21 cellular contexts compared by ENCODE assay signal in genomic region chr1:87408665-87409248, GRCh38.
DNase-seq lines count a peak whose midpoint lies in the region; ATAC-seq, FAIRE-seq and TF ChIP-seq lines count a peak whose summit lies in the region.
"Had no signal": no experiment of that assay in that cellular context is flagged by ENCODE, and none has a peak within 500 bp of the region (broad histone marks: within the 10 kb centered on the region; RNA-seq: fewer than 3 reads in every experiment).

No MANE protein-coding gene starts in this region.

- H2BK15ac ChIP-seq in IMR-90 (ENCODE audit: low read depth, low read length) = no peak overlapping the region

- H3K79me1 ChIP-seq in IMR-90 (ENCODE audit: low read depth in 1 of 2, low read length in 2 of 2) = no peaks in the 10 kb centered on the region

- no peak overlapping the region for H2AK9ac ChIP-seq in IMR-90 (replicated peaks; ENCODE audit: low read depth, low read length, poor library complexity)

- H3K18ac ChIP-seq in IMR-90 (ENCODE audit: low read depth, low read length) = no peak overlapping the region

- H3K4me3 ChIP-seq in IMR-90 (ENCODE audit: insufficient read depth, low read depth, low read length) (no peak overlapping the region), OCI-LY7 (ENCODE audit: low read depth, low read length, poor library complexity, severe bottlenecking) (no peak overlapping the region), K562 (no peak overlapping the region), WERI-Rb-1 (ENCODE audit: low read depth, low read length) (no peak overlapping the region)
- H3K4me3 ChIP-seq: BLaER1, GM12878, GM23338, HAP-1 had no signal

- H3K27ac Mint-ChIP-seq in stimulated activated naive B cell treated with anti-CD40 and anti-IgM and Interleukin-4, amounts not matched to agents 10 μg/mL and 1 μg/mL and 100 μg/mL, for 72 hours = no peak overlapping the region
- H3K27ac Mint-ChIP-seq: B cell; CD4-positive, CD25-positive, alpha-beta regulatory T cell; CD8-positive, alpha-beta T cell; GM23338; HFFc6 had no signal

- no peak for TF ChIP-seq RAD21 in IMR-90 (IDR thresholded peaks at IDR 0.05; ENCODE audit: low read length)
- TF ChIP-seq RAD21 in K562 (CRISPR knock-in tag; conservative IDR thresholded peaks at IDR 0.05 in 1 of 2, IDR thresholded peaks at IDR 0.05 in 1 of 2) = no peak

- no peak overlapping the region for H3K56ac ChIP-seq in IMR-90 (ENCODE audit: extremely low read depth, insufficient read depth, low read length)

- DNase-seq in IMR-90 = no peak
- DNase-seq in OCI-LY7 (ENCODE audit: low spot score) = no peak
- no peak for DNase-seq in K562 (ENCODE audit: extremely low read depth in 1 of 4, low spot score in 3 of 4)
- DNase-seq in WERI-Rb-1 = no peak
- DNase-seq in DMS114 treated with DMSO at 0.1 percent for 48 hours (lab: John Stamatoyannopoulos, UW; ENCODE audit: unreplicated experiment) = no peak
- no peak for DNase-seq in stimulated activated naive B cell treated with anti-CD40 and anti-IgM and Interleukin-4, amounts not matched to agents 10 μg/mL and 1 μg/mL and 100 μg/mL, for 72 hours
- DNase-seq: Caco-2; CD4-positive, CD25-positive, alpha-beta regulatory T cell; CD8-positive, alpha-beta T cell; DMS79; EL; GDM1; HFFc6 had no signal

- H4K91ac ChIP-seq in IMR-90 (ENCODE audit: insufficient read depth, low read depth, low read length) = no peak overlapping the region

- H4K8ac ChIP-seq in IMR-90 (ENCODE audit: low read depth in 2 of 2, low read length in 2 of 2) = no peak overlapping the region

- H3K9me1 ChIP-seq in IMR-90 (ENCODE audit: insufficient read depth, low read length) (0 out of 2 replicates have a peak, but pooled peaks cover 3% of the 10 kb centered on the region), K562 (ENCODE audit: control insufficient read depth, insufficient read depth, low read length) (no peaks in the 10 kb centered on the region)

- H3K9ac ChIP-seq in IMR-90 (ENCODE audit: low read depth, low read length) = no peak overlapping the region
- H3K9ac ChIP-seq in K562 (ENCODE audit: insufficient read depth in 1 of 2, low read depth in 2 of 2, low read length in 2 of 2) = no peak overlapping the region
- H3K9ac ChIP-seq: BLaER1 had no signal

- H3K27me3 ChIP-seq in IMR-90 (ENCODE audit: control insufficient read depth, insufficient read depth, low read length) = no peaks in the 10 kb centered on the region
- H3K27me3 ChIP-seq in K562 (ENCODE audit: control insufficient read depth in 2 of 2, insufficient read depth in 2 of 2, low read length in 2 of 2) = no peaks in the 10 kb centered on the region
- H3K27me3 ChIP-seq in WERI-Rb-1 (ENCODE audit: insufficient read depth, low read depth, severe bottlenecking) = no peaks in the 10 kb centered on the region
- H3K27me3 ChIP-seq: BLaER1 had no signal

- intact Hi-C loops in IMR-90 (cut with micrococcal nuclease) = no loop called here
- intact Hi-C loops in OCI-LY7 (cut with micrococcal nuclease; ENCODE audit: unreplicated experiment) = no loop called here
- intact Hi-C loops in K562 (cut with micrococcal nuclease) = no loop called here

- WGBS in IMR-90 (ENCODE audit: extremely low coverage in 2 of 2, insufficient read length in 1 of 2), 2 experiments = 76% methylated on average over 2 of the region's 2 CpGs; no CpG with 5 or more reads in 1 of the 2 experiments
- 0% methylated on average over 2 of the region's 2 CpGs for WGBS in K562 (ENCODE audit: insufficient coverage, low coverage, missing lambda C conversion rate)

- TF ChIP-seq POLR2A in IMR-90 (IDR thresholded peaks at IDR 0.05; ENCODE audit: low read depth, low read length) (no peak), K562 (conservative IDR thresholded peaks at IDR 0.05) (no peak)

- BruUV-seq in IMR-90 (replicated peaks; lab: Mats Ljungman, UMichigan) (no TSS peak), OCI-LY7 (replicated peaks; lab: Mats Ljungman, UMichigan) (no TSS peak), K562 (replicated peaks; lab: Mats Ljungman, UMichigan) (no TSS peak)

- no peak overlapping the region for H3K14ac ChIP-seq in IMR-90 (replicated peaks; ENCODE audit: low read depth, low read length)

- no peaks in the 10 kb centered on the region for H3K9me2 ChIP-seq in OCI-LY7 (ENCODE audit: insufficient read depth, low read length)

- no peaks in the 10 kb centered on the region for H3K79me2 ChIP-seq in OCI-LY7 (ENCODE audit: insufficient read depth, low read depth, low read length)
- no peaks in the 10 kb centered on the region for H3K79me2 ChIP-seq in K562 (ENCODE audit: control insufficient read depth, insufficient read depth, low read length)

- H2AK5ac ChIP-seq in IMR-90 (ENCODE audit: low read depth, low read length) = no peak overlapping the region

- in situ Hi-C loops in IMR-90 (cut with MboI; ENCODE audit: low sequenced_read_pairs) = no loop called here
- in situ Hi-C loops in K562 (cut with MboI) = no loop called here

- CTCF ChIA-PET in IMR-90 (lab: Yijun Ruan, JAX) (no interaction called here), OCI-LY7 (lab: Charles Lee; ENCODE audit: unreplicated experiment) (no interaction called here), K562 (lab: Yijun Ruan, JAX; ENCODE audit: low intra/inter-chr PET ratio) (no interaction called here)

- H2AFZ ChIP-seq in IMR-90 (replicated peaks; ENCODE audit: low read length, poor library complexity) (no peak overlapping the region), OCI-LY7 (ENCODE audit: low read length) (no peak overlapping the region), K562 (ENCODE audit: low read depth, low read length) (no peak overlapping the region)
- H2AFZ ChIP-seq: GM23338 had no signal

- no peak overlapping the region for H3K4me2 ChIP-seq in IMR-90 (ENCODE audit: low read depth, low read length)
- H3K4me2 ChIP-seq in OCI-LY7 (ENCODE audit: low read length) = peak overlapping the region; percentile 55; the same call in 1 of the 2 replicates
- H3K4me2 ChIP-seq in K562 (ENCODE audit: insufficient read depth, low read length) = no peak overlapping the region
- H3K4me2 ChIP-seq: BLaER1, GM23338 had no signal

- no peak overlapping the region for H3K27ac ChIP-seq in IMR-90 (ENCODE audit: insufficient read depth, low read length)
- no peak overlapping the region for H3K27ac ChIP-seq in OCI-LY7 (ENCODE audit: low read depth, low read length, poor library complexity, severe bottlenecking)
- no peak overlapping the region for H3K27ac ChIP-seq in K562 (ENCODE audit: extremely low read depth, low read depth, low read length)
- no peak overlapping the region for H3K27ac ChIP-seq in WERI-Rb-1
- H3K27ac ChIP-seq: BLaER1, C4-2B had no signal

- no peak overlapping the region for H2BK120ac ChIP-seq in IMR-90 (ENCODE audit: low read depth, low read length)

- no peak for TF ChIP-seq EP300 in K562 (IDR thresholded peaks at IDR 0.05; ENCODE audit: low read length)

- H4K20me1 ChIP-seq in IMR-90 (ENCODE audit: insufficient read depth, low read length) (no peaks in the 10 kb centered on the region), OCI-LY7 (ENCODE audit: insufficient read depth, low read length) (no peaks in the 10 kb centered on the region), K562 (replicated peaks; ENCODE audit: control insufficient read depth, insufficient read depth, low read length) (no peaks in the 10 kb centered on the region)
- H4K20me1 ChIP-seq: BLaER1 had no signal

- no peak overlapping the region for H3K4ac ChIP-seq in IMR-90 (ENCODE audit: low read depth, low read length)

- POLR2A ChIA-PET in IMR-90 (lab: Charles Lee; ENCODE audit: unreplicated experiment) (no interaction called here), OCI-LY7 (lab: Charles Lee) (no interaction called here), K562 (lab: Yijun Ruan, JAX) (no interaction called here)

- H3K4me1 ChIP-seq in IMR-90 (ENCODE audit: control insufficient read depth, insufficient read depth, low read length) (no peaks in the 10 kb centered on the region; the same call in 1 of the 2 replicates), OCI-LY7 (ENCODE audit: insufficient read depth, low read length, poor library complexity, severe bottlenecking) (no peaks in the 10 kb centered on the region), K562 (replicated peaks in 1 of 2; ENCODE audit: control insufficient read depth in 2 of 2, insufficient read depth in 2 of 2, low read length in 2 of 2) (no peaks in the 10 kb centered on the region)
- H3K4me1 ChIP-seq: Caco-2, HAP-1 had no signal

- no peak overlapping the region for H3K23ac ChIP-seq in IMR-90 (ENCODE audit: low read depth, low read length)

- no peaks in the 10 kb centered on the region for H3K4me1 Mint-ChIP-seq in stimulated activated naive B cell treated with anti-CD40 and anti-IgM and Interleukin-4, amounts not matched to agents 10 μg/mL and 1 μg/mL and 100 μg/mL, for 72 hours
- H3K4me1 Mint-ChIP-seq: GM23338 had no signal

- H3K36me3 ChIP-seq in IMR-90 (ENCODE audit: control insufficient read depth, insufficient read depth, low read length) (no peaks in the 10 kb centered on the region), OCI-LY7 (ENCODE audit: insufficient read depth, low read length) (no peaks in the 10 kb centered on the region), K562 (ENCODE audit: control insufficient read depth, insufficient read depth, low read length) (no peaks in the 10 kb centered on the region), WERI-Rb-1 (no peaks in the 10 kb centered on the region)
- H3K36me3 ChIP-seq: BLaER1, HAP-1 had no signal

- no peak overlapping the region for H2BK20ac ChIP-seq in IMR-90 (ENCODE audit: low read depth, low read length)

- H3K9me3 Mint-ChIP-seq in stimulated activated naive B cell treated with anti-CD40 and anti-IgM and Interleukin-4, amounts not matched to agents 10 μg/mL and 1 μg/mL and 100 μg/mL, for 72 hours = peaks cover 4 to 6% of the 10 kb centered on the region in 2 donors
- H3K9me3 Mint-ChIP-seq: CD8-positive, alpha-beta T cell; GM23338; HFFc6 had no signal

- H4K5ac ChIP-seq in IMR-90 (ENCODE audit: low read depth, low read length) = no peak overlapping the region

- FAIRE-seq in K562 (lab: Jason Lieb, UNC) = no peak
- FAIRE-seq: GM12878, GM19239, H54 had no signal

- no peaks in the 10 kb centered on the region for H3K9me3 ChIP-seq in IMR-90 (ENCODE audit: control insufficient read depth, insufficient read depth, low read length)
- H3K9me3 ChIP-seq in OCI-LY7 (ENCODE audit: low read length) = no peaks in the 10 kb centered on the region
- no peaks in the 10 kb centered on the region for H3K9me3 ChIP-seq in K562 (replicated peaks; ENCODE audit: control insufficient read depth, insufficient read depth, low read depth, low read length)
- no peaks in the 10 kb centered on the region for H3K9me3 ChIP-seq in WERI-Rb-1 (ENCODE audit: severe bottlenecking)
- H3K9me3 ChIP-seq: BLaER1, Caco-2, HAP-1 had no signal

- no peak overlapping the region for H2BK5ac ChIP-seq in IMR-90 (ENCODE audit: low read depth, low read length, poor library complexity, severe bottlenecking)

- TF ChIP-seq CTCF in IMR-90 (conservative IDR thresholded peaks at IDR 0.05; ENCODE audit: low read depth, low read length) (no peak), OCI-LY7 (conservative IDR thresholded peaks at IDR 0.05; ENCODE audit: low read length) (no peak), K562 (IDR thresholded peaks at IDR 0.05 in 2 of 3, conservative IDR thresholded peaks at IDR 0.05 in 1 of 3; ENCODE audit: insufficient read depth in 2 of 3, low read depth in 1 of 3, low read length in 3 of 3) (no peak), WERI-Rb-1 (IDR thresholded peaks at IDR 0.05; ENCODE audit: low read depth, low read length) (no peak)

- H3K4me3 Mint-ChIP-seq in stimulated activated naive B cell treated with anti-CD40 and anti-IgM and Interleukin-4, amounts not matched to agents 10 μg/mL and 1 μg/mL and 100 μg/mL, for 72 hours = no peak overlapping the region
- H3K4me3 Mint-ChIP-seq: B cell; CD4-positive, CD25-positive, alpha-beta regulatory T cell; CD8-positive, alpha-beta T cell; GM23338; HFFc6 had no signal

- H3K36me3 Mint-ChIP-seq in stimulated activated naive B cell treated with anti-CD40 and anti-IgM and Interleukin-4, amounts not matched to agents 10 μg/mL and 1 μg/mL and 100 μg/mL, for 72 hours = peaks cover 0 to 4% of the 10 kb centered on the region in 2 donors
- H3K36me3 Mint-ChIP-seq: CD4-positive, CD25-positive, alpha-beta regulatory T cell; CD8-positive, alpha-beta T cell had no signal

- dilution Hi-C loops in IMR-90 (cut with HindIII; ENCODE audit: low sequenced_read_pairs, unreplicated experiment) = no loop called here

- no peak for ATAC-seq in IMR-90 (ENCODE audit: low read depth)
- ATAC-seq in K562 = no peak
- no peak for ATAC-seq in stimulated activated naive B cell treated with anti-CD40 and anti-IgM and Interleukin-4, amounts not matched to agents 10 μg/mL and 1 μg/mL and 100 μg/mL, for 72 hours (replicated peaks)
- ATAC-seq: CD8-positive, alpha-beta T cell; GM12878; GM23338 had no signal

- H3K27me3 Mint-ChIP-seq in stimulated activated naive B cell treated with anti-CD40 and anti-IgM and Interleukin-4, amounts not matched to agents 10 μg/mL and 1 μg/mL and 100 μg/mL, for 72 hours = no peaks in the 10 kb centered on the region
- H3K27me3 Mint-ChIP-seq: B cell; CD4-positive, CD25-positive, alpha-beta regulatory T cell had no signal
